In genomic region chr7:45921699-45922519, GRCh38 we compare ENCODE assay signal across 1 cellular context.
TF ChIP-seq lines count a peak whose summit lies in the region.

No MANE protein-coding gene starts in this region.

TF ChIP-seq in HEK293, 187 proteins besides CTCF, POLR2A, EP300 and RAD21 (continued from another document):
- TF ChIP-seq ZNF426 (tag by site-specific recombination; IDR thresholded peaks at IDR 0.05) (no peak), ZFHX2 (tag by site-specific recombination; conservative IDR thresholded peaks at IDR 0.05) (peak; percentile 84), ZNF558 (tag by site-specific recombination; IDR thresholded peaks at IDR 0.05) (no peak), ZNF175 (tag by site-specific recombination; IDR thresholded peaks at IDR 0.05) (no peak), GLIS1 (tag by site-specific recombination; IDR thresholded peaks at IDR 0.05) (0 out of 2 replicates have a peak, but pooled peaks have one; percentile 39), EGR2 (tag by site-specific recombination; IDR thresholded peaks at IDR 0.05; ENCODE audit: low read depth) (peak; percentile 66; the same call in 1 of the 2 replicates), ZNF76 (tag by site-specific recombination; IDR thresholded peaks at IDR 0.05; ENCODE audit: borderline replicate concordance, low read depth) (no peak)
